1 cellular context compared by ENCODE assay signal in the genomic region with DNA sequence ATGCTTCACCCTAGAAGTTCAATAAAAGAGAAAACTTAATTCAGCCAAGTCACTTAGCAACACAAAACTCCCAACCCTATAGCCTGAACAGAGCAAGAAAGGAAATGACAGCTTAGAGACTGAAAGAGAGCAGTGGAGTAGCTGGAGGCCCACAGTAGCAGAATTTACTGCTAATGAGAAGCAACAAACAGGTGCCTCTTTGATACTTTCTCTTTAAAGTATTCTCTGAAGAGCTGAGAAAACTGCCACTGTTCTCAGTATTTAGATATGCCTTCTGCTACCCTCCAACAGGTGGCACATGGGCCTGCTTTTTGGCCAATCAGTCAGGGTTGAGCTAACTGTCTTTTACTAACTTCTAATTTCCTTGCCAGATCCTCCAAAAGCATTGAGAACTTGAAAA.
TF ChIP-seq lines count a peak whose summit lies in the region.

No MANE protein-coding gene starts in this region.

TF ChIP-seq in HCT116, 20 proteins besides CTCF, POLR2A, EP300 and RAD21 (continued from another document):
- TF ChIP-seq REST (IDR thresholded peaks at IDR 0.05; ENCODE audit: low read depth) = no peak
- no peak for TF ChIP-seq CBX3 (IDR thresholded peaks at IDR 0.05; ENCODE audit: low read depth)
- TF ChIP-seq JUND (IDR thresholded peaks at IDR 0.05) = no peak
